ENCODE assay signal across 1 cellular context in genomic region chr17:8326591-8327583, GRCh38.
TF ChIP-seq lines count a peak whose summit lies in the region.

No MANE protein-coding gene starts in this region.

TF ChIP-seq in GM12878, 131 proteins besides CTCF, POLR2A, EP300 and RAD21:
- TF ChIP-seq ATF3 (IDR thresholded peaks at IDR 0.05; ENCODE audit: borderline replicate concordance, extremely low read depth, low read depth, low read length) (no peak), HCFC1 (IDR thresholded peaks at IDR 0.05; ENCODE audit: low read length) (no peak), RFX5 (IDR thresholded peaks at IDR 0.05; ENCODE audit: low read depth, low read length) (no peak), USF1 (IDR thresholded peaks at IDR 0.05; ENCODE audit: borderline replicate concordance, extremely low read length, insufficient read depth, low read depth, low read length) (no peak), PRDM15 (CRISPR knock-in tag; IDR thresholded peaks at IDR 0.05) (no peak), ZNF592 (IDR thresholded peaks at IDR 0.05) (no peak), JUND (IDR thresholded peaks at IDR 0.05; ENCODE audit: low read depth, low read length) (no peak), ATF2 (IDR thresholded peaks at IDR 0.05; ENCODE audit: low read length) (no peak)
